Comparison of ENCODE assay signal across 10 cellular contexts in genomic region chr4:9381012-9381534, GRCh38. TPM values are rescaled to one million over a fixed set of nuclear protein-coding genes. Genes with fewer than 3 reads are reported as not detected.
DNase-seq lines count a peak whose midpoint lies in the region; ATAC-seq and TF ChIP-seq lines count a peak whose summit lies in the region.
"Not testable (repeated sequence)": the region's sequence is repeated elsewhere in the genome, so short reads cannot be mapped to it uniquely, and the experiment has no call there.
"Had no signal": no experiment of that assay in that cellular context is flagged by ENCODE, and none has a peak within 500 bp of the region (broad histone marks: within the 10 kb centered on the region; RNA-seq: fewer than 3 reads in every experiment).

No MANE protein-coding gene starts in this region.

- H3K27me3 Mint-ChIP-seq in CD4-positive, alpha-beta T cell; activated T-helper 17 cell treated with anti-CD3 and anti-CD28 coated beads, Interleukin-2, amount 50 U/mL, for 72 hours; endodermal cell (ENCODE audit: insufficient read depth): not testable (repeated sequence)
- peaks cover 13% of the 10 kb centered on the region for H3K27me3 Mint-ChIP-seq in T-helper 17 cell

- not testable (repeated sequence) for H3K9me3 ChIP-seq in CD4-positive, alpha-beta T cell (ENCODE audit: control insufficient read depth, low read length); T-helper 17 cell (ENCODE audit: control insufficient read depth, low read length, poor library complexity, severe bottlenecking); endodermal cell (ENCODE audit: control insufficient read depth, low read length)

- H3K4me1 Mint-ChIP-seq in CD4-positive, alpha-beta T cell (ENCODE audit: low read depth); T-helper 17 cell; activated T-helper 17 cell treated with anti-CD3 and anti-CD28 coated beads, Interleukin-2, amount 50 U/mL, for 72 hours; endodermal cell; stimulated activated effector memory CD8-positive, alpha-beta T cell treated with anti-CD3 and anti-CD28 coated beads, Interleukin-12 subunit alpha, Interleukin-12 subunit beta, amount 100 ng/mL, for 72 hours: not testable (repeated sequence)

- not testable (repeated sequence) for H3K9me3 Mint-ChIP-seq in CD4-positive, alpha-beta T cell; activated T-helper 17 cell treated with anti-CD3 and anti-CD28 coated beads, Interleukin-2, amount 50 U/mL, for 72 hours; stimulated activated effector memory CD8-positive, alpha-beta T cell treated with anti-CD3 and anti-CD28 coated beads, Interleukin-12 subunit alpha, Interleukin-12 subunit beta, amount 100 ng/mL, for 72 hours
- H3K9me3 Mint-ChIP-seq in endodermal cell, result peaks cover 22% of the 10 kb centered on the region

- H3K4me1 ChIP-seq in endodermal cell (ENCODE audit: control insufficient read depth, insufficient read depth, low read length), result not testable (repeated sequence)

- H3K27me3 ChIP-seq in CD4-positive, alpha-beta T cell (ENCODE audit: control insufficient read depth, insufficient read depth, low read length); endodermal cell (ENCODE audit: control insufficient read depth, insufficient read depth, low read length, poor library complexity, severe bottlenecking): not testable (repeated sequence)

- H3K9ac ChIP-seq in endodermal cell (ENCODE audit: extremely low read depth, low read length, poor library complexity, severe bottlenecking), result not testable (repeated sequence)

- H3K27ac ChIP-seq in CD4-positive, alpha-beta T cell (ENCODE audit: low read depth, low read length); endodermal cell (ENCODE audit: low read depth, low read length): not testable (repeated sequence)

- H3K27ac Mint-ChIP-seq in CD4-positive, alpha-beta T cell; T-helper 17 cell; activated T-helper 17 cell treated with anti-CD3 and anti-CD28 coated beads, Interleukin-2, amount 50 U/mL, for 72 hours; endodermal cell; stimulated activated effector memory CD8-positive, alpha-beta T cell treated with anti-CD3 and anti-CD28 coated beads, Interleukin-12 subunit alpha, Interleukin-12 subunit beta, amount 100 ng/mL, for 72 hours: not testable (repeated sequence)

- TF ChIP-seq CTCF in CD4-positive, alpha-beta T cell (IDR thresholded peaks at IDR 0.05), result peak; percentile 70
- peak; percentile 74 for TF ChIP-seq CTCF in endodermal cell (conservative IDR thresholded peaks at IDR 0.05)

- POLR2A ChIA-PET in CD4-positive, alpha-beta T cell (lab: Charles Lee), result not testable (repeated sequence)

- H3K4me3 Mint-ChIP-seq in CD4-positive, alpha-beta T cell, result peak overlapping the region; percentile 1
- H3K4me3 Mint-ChIP-seq in T-helper 17 cell, result peak overlapping the region; percentile 65
- H3K4me3 Mint-ChIP-seq in activated T-helper 17 cell treated with anti-CD3 and anti-CD28 coated beads, Interleukin-2, amount 50 U/mL, for 72 hours, result peak overlapping the region; percentile 30
- H3K4me3 Mint-ChIP-seq in endodermal cell, result peak overlapping the region; percentile 31
- H3K4me3 Mint-ChIP-seq in stimulated activated effector memory CD8-positive, alpha-beta T cell treated with anti-CD3 and anti-CD28 coated beads, Interleukin-12 subunit alpha, Interleukin-12 subunit beta, amount 100 ng/mL, for 72 hours, result not testable (repeated sequence)

- not testable (repeated sequence) for ATAC-seq in CD4-positive, alpha-beta T cell (ENCODE audit: poor library complexity); T-helper 17 cell; activated T-helper 17 cell treated with anti-CD3 and anti-CD28 coated beads, Interleukin-2, amount 50 U/mL, for 72 hours (replicated peaks); stimulated activated effector memory CD8-positive, alpha-beta T cell treated with anti-CD3 and anti-CD28 coated beads, Interleukin-12 subunit alpha, Interleukin-12 subunit beta, amount 100 ng/mL, for 72 hours
- ATAC-seq in HG03354 (IDR thresholded peaks at IDR 0.05; ENCODE audit: poor library complexity, severe bottlenecking, unreplicated experiment), result peak; percentile 45
- ATAC-seq in left colon, result peak; percentile 45

- not testable (repeated sequence) for H3K4me3 ChIP-seq in endodermal cell (ENCODE audit: low read length)

- WGBS in endodermal cell (ENCODE audit: insufficient coverage in 1 of 2, insufficient read length in 1 of 2), 2 experiments, result 60 to 61% methylated on average over 6 to 27 of the region's 36 CpGs

- H3K36me3 Mint-ChIP-seq in CD4-positive, alpha-beta T cell (ENCODE audit: low read depth); T-helper 17 cell (ENCODE audit: low read depth); activated T-helper 17 cell treated with anti-CD3 and anti-CD28 coated beads, Interleukin-2, amount 50 U/mL, for 72 hours (ENCODE audit: low read depth); endodermal cell (ENCODE audit: low read depth); stimulated activated effector memory CD8-positive, alpha-beta T cell treated with anti-CD3 and anti-CD28 coated beads, Interleukin-12 subunit alpha, Interleukin-12 subunit beta, amount 100 ng/mL, for 72 hours: not testable (repeated sequence)

- not testable (repeated sequence) for H3K36me3 ChIP-seq in endodermal cell (ENCODE audit: control insufficient read depth, insufficient read depth, low read length)

- peak; percentile 2 to 61 (median 44) for DNase-seq in CD4-positive, alpha-beta T cell
- DNase-seq in T-helper 17 cell (peak; percentile 15 to 37 (median 37)), endodermal cell (peak; percentile 73), left colon (peak in 1 of 2 donors; percentile 66), posterior vena cava (ENCODE audit: low spot score) (peak; percentile 86)
- peak; percentile 14 to 64 for DNase-seq in stimulated activated effector memory CD8-positive, alpha-beta T cell treated with anti-CD3 and anti-CD28 coated beads, Interleukin-12 subunit alpha, Interleukin-12 subunit beta, amount 100 ng/mL, for 72 hours (ENCODE audit: low spot score in 2 of 2)

- intact Hi-C loops in CD4-positive, alpha-beta T cell (cut with DNase I, micrococcal nuclease); left colon (cut with DNase I, micrococcal nuclease); posterior vena cava (cut with DNase I): not testable (repeated sequence)

- CTCF ChIA-PET in CD4-positive, alpha-beta T cell (lab: Charles Lee), result not testable (repeated sequence)

RNA-seq across cellular contexts. Expression of gene USP17L30, which starts 18.1 kb away (rescaled TPM):
- not detected for total RNA-seq in CD4-positive, alpha-beta T cell
- not detected for total RNA-seq in T-helper 17 cell
- not detected for total RNA-seq in activated T-helper 17 cell treated with anti-CD3 and anti-CD28 coated beads, Interleukin-2, amount 50 U/mL, for 72 hours
- not detected for total RNA-seq in endodermal cell
- polyA plus RNA-seq in endodermal cell (2013, experiment 1 of 2), result not detected
- polyA plus RNA-seq in endodermal cell (2013, experiment 2 of 2), result not detected
- total RNA-seq in left colon, result not detected
- total RNA-seq in posterior vena cava, result not detected
- total RNA-seq: subcutaneous adipose tissue had no signal
- polyA plus RNA-seq: adipose tissue had no signal

RNA-seq across cellular contexts. Expression of gene USP17L29, which starts 27.6 kb away (rescaled TPM):
- total RNA-seq in CD4-positive, alpha-beta T cell, result not detected
- not detected for total RNA-seq in T-helper 17 cell
- total RNA-seq in activated T-helper 17 cell treated with anti-CD3 and anti-CD28 coated beads, Interleukin-2, amount 50 U/mL, for 72 hours, result not detected
- not detected for total RNA-seq in endodermal cell
- not detected for polyA plus RNA-seq in endodermal cell (2013, experiment 1 of 2)
- not detected for polyA plus RNA-seq in endodermal cell (2013, experiment 2 of 2)
- total RNA-seq in left colon, result not detected
- total RNA-seq in posterior vena cava, result not detected
- total RNA-seq: subcutaneous adipose tissue had no signal
- polyA plus RNA-seq: adipose tissue had no signal

RNA-seq across cellular contexts. Expression of gene USP17L28, which starts 32.4 kb away (rescaled TPM):
- not detected for total RNA-seq in CD4-positive, alpha-beta T cell
- not detected for total RNA-seq in T-helper 17 cell
- total RNA-seq in activated T-helper 17 cell treated with anti-CD3 and anti-CD28 coated beads, Interleukin-2, amount 50 U/mL, for 72 hours, result not detected
- not detected for total RNA-seq in endodermal cell
- polyA plus RNA-seq in endodermal cell (2013, experiment 1 of 2), result not detected
- polyA plus RNA-seq in endodermal cell (2013, experiment 2 of 2), result not detected
- total RNA-seq in left colon, result not detected
- not detected for total RNA-seq in posterior vena cava
- total RNA-seq: subcutaneous adipose tissue had no signal
- polyA plus RNA-seq: adipose tissue had no signal

RNA-seq across cellular contexts. Expression of gene USP17L27, which starts 37.1 kb away (rescaled TPM):
- total RNA-seq in CD4-positive, alpha-beta T cell, result not detected
- total RNA-seq in T-helper 17 cell, result not detected
- total RNA-seq in activated T-helper 17 cell treated with anti-CD3 and anti-CD28 coated beads, Interleukin-2, amount 50 U/mL, for 72 hours, result not detected
- total RNA-seq in endodermal cell, result not detected
- not detected for polyA plus RNA-seq in endodermal cell (2013, experiment 1 of 2)
- polyA plus RNA-seq in endodermal cell (2013, experiment 2 of 2), result not detected
- total RNA-seq in left colon, result not detected
- not detected for total RNA-seq in posterior vena cava
- total RNA-seq: subcutaneous adipose tissue had no signal
- polyA plus RNA-seq: adipose tissue had no signal

RNA-seq across cellular contexts. Expression of gene USP17L5, which starts 41.9 kb away (rescaled TPM):
- not detected for total RNA-seq in CD4-positive, alpha-beta T cell
- total RNA-seq in T-helper 17 cell, result not detected
- not detected for total RNA-seq in activated T-helper 17 cell treated with anti-CD3 and anti-CD28 coated beads, Interleukin-2, amount 50 U/mL, for 72 hours
- total RNA-seq in endodermal cell, result not detected
- polyA plus RNA-seq in endodermal cell (2013, experiment 1 of 2), result not detected
- not detected for polyA plus RNA-seq in endodermal cell (2013, experiment 2 of 2)
- total RNA-seq in left colon, result not detected
- total RNA-seq in posterior vena cava, result not detected
- total RNA-seq: subcutaneous adipose tissue had no signal
- polyA plus RNA-seq: adipose tissue had no signal
